8 cellular contexts compared by ENCODE assay signal in genomic region chr6:31834704-31835375, GRCh38. TPM values are rescaled to one million over a fixed set of nuclear protein-coding genes. Genes with fewer than 3 reads are reported as not detected.
DNase-seq lines count a peak whose midpoint lies in the region; ATAC-seq and TF ChIP-seq lines count a peak whose summit lies in the region.

No MANE protein-coding gene starts in this region.

- H3K4me1 ChIP-seq in body of pancreas (peaks cover 61% of the 10 kb centered on the region), skeletal muscle satellite cell (ENCODE audit: control insufficient read depth, insufficient read depth, low read length) (peaks cover 34% of the 10 kb centered on the region)

- H3K36me3 ChIP-seq in body of pancreas (replicated peaks in 1 of 2; ENCODE audit: insufficient read depth in 1 of 2, low read depth in 2 of 2) (peaks cover 7 to 12% of the 10 kb centered on the region in 2 donors), skeletal muscle satellite cell (ENCODE audit: insufficient read depth, low read length) (peaks cover 39% of the 10 kb centered on the region)

- peak overlapping the region; percentile 99 for H3K9ac ChIP-seq in skeletal muscle satellite cell (ENCODE audit: low read depth, low read length)

- TF ChIP-seq CTCF in body of pancreas (IDR thresholded peaks at IDR 0.05) = peak in 1 of 7 experiments; percentile 2

- H3K4me2 ChIP-seq in skeletal muscle satellite cell (ENCODE audit: low read length) = peak overlapping the region; percentile 95

- H3K27me3 ChIP-seq in body of pancreas = no peaks in the 10 kb centered on the region
- H3K27me3 ChIP-seq in skeletal muscle satellite cell (ENCODE audit: control insufficient read depth, insufficient read depth, low read length) = no peaks in the 10 kb centered on the region

- peak overlapping the region; percentile 90 to 97 for H3K4me3 ChIP-seq in body of pancreas
- peak overlapping the region; percentile 99 for H3K4me3 ChIP-seq in iPS-18c (ENCODE audit: insufficient read depth, low read depth, low read length)
- peak overlapping the region; percentile 97 for H3K4me3 ChIP-seq in skeletal muscle satellite cell (ENCODE audit: low read length)

- intact Hi-C loops in body of pancreas (cut with DNase I) = no loop called here

- no peaks in the 10 kb centered on the region for H3K9me3 ChIP-seq in body of pancreas
- peaks cover 4% of the 10 kb centered on the region for H3K9me3 ChIP-seq in iPS-18c (ENCODE audit: control insufficient read depth, insufficient read depth, low read length)
- no peaks in the 10 kb centered on the region for H3K9me3 ChIP-seq in skeletal muscle satellite cell (replicated peaks; ENCODE audit: low read length)

- H3K27ac ChIP-seq in body of pancreas = peak overlapping the region; percentile 80 to 95 (median 89)

- 0% methylated on average over 35 to 37 of the region's 37 CpGs for WGBS in body of pancreas, 2 donors

- ATAC-seq in GM21423 (IDR thresholded peaks at IDR 0.05; ENCODE audit: unreplicated experiment) (peak; percentile 33), body of pancreas (peak; percentile 78), GM19035 (IDR thresholded peaks at IDR 0.05; ENCODE audit: unreplicated experiment) (no peak)

- DNase-seq in Ammon's horn (ENCODE audit: low spot score) = peak; percentile 83
- peak; percentile 92 to 97 (median 95) for DNase-seq in NCI-H1417 (lab: John Stamatoyannopoulos, UW)
- DNase-seq in UCSD-AML1 (lab: John Stamatoyannopoulos, UW; ENCODE audit: unreplicated experiment) = peak; percentile 85
- DNase-seq in body of pancreas = peak; percentile 69 to 83 (median 76)

- peak in 2 of 3 donors; percentile 87 to 89 for TF ChIP-seq POLR2A in body of pancreas (IDR thresholded peaks at IDR 0.05)

RNA-seq across cellular contexts. Expression of gene HSPA1B, which starts 7.3 kb away (rescaled TPM):
- 100 to 1,000 TPM in 1 of 2 donors, 10 to 100 TPM in 1; 87.0 to 131 TPM for total RNA-seq in body of pancreas
- total RNA-seq in skeletal muscle satellite cell (2012; rRNA removed) = 104 and 107 TPM in 2 replicates

RNA-seq across cellular contexts. Expression of gene HSPA1A, which starts 19.5 kb away (rescaled TPM):
- total RNA-seq in body of pancreas = 10 to 100 TPM; 70.9 to 92.1 TPM
- total RNA-seq in skeletal muscle satellite cell (2012; rRNA removed) = 42.2 and 44.6 TPM in 2 replicates

RNA-seq across cellular contexts. Expression of gene HSPA1L, which starts 19.8 kb away (rescaled TPM):
- total RNA-seq in body of pancreas = 1 to 10 TPM in 1 of 2 donors, under 1 TPM in 1; 0.33 to 1.0 TPM
- total RNA-seq in skeletal muscle satellite cell (2012; rRNA removed) = 0.44 and 0.76 TPM in 2 replicates

RNA-seq across cellular contexts. Expression of gene NEU1, which starts 27.8 kb away (rescaled TPM):
- total RNA-seq in body of pancreas = 10 to 100 TPM; 29.3 to 30.6 TPM
- total RNA-seq in skeletal muscle satellite cell (2012; rRNA removed) = 37.8 and 58.8 TPM in 2 replicates

RNA-seq across cellular contexts. Expression of gene LSM2, which starts 28.1 kb away (rescaled TPM):
- 10 to 100 TPM; 21.0 to 22.4 TPM for total RNA-seq in body of pancreas
- 46.1 and 49.7 TPM in 2 replicates for total RNA-seq in skeletal muscle satellite cell (2012; rRNA removed)
